Comparison of ENCODE assay signal across 29 cellular contexts in genomic region chr18:76081536-76081935, GRCh38.
"Had no signal": no experiment of that assay in that cellular context is flagged by ENCODE, and none has a peak within 500 bp of the region (broad histone marks: within the 10 kb centered on the region; RNA-seq: fewer than 3 reads in every experiment).

No MANE protein-coding gene starts in this region.

- H3K4me1 Mint-ChIP-seq: naive B cell; naive thymus-derived CD8-positive, alpha-beta T cell; nephron progenitor cell; neural crest cell; stimulated activated memory B cell treated with anti-CD40 and anti-IgM and Interleukin-4, amounts not matched to agents 10 μg/mL and 1 μg/mL and 100 μg/mL, for 72 hours; stimulated activated naive CD8-positive, alpha-beta T cell treated with anti-CD3 and anti-CD28 coated beads, Interleukin-15, amount 100 ng/mL, for 72 hours had no signal

- H3K36me3 Mint-ChIP-seq: naive thymus-derived CD8-positive, alpha-beta T cell; natural killer cell treated with Interleukin-12 subunit alpha and Interleukin-12 subunit beta and Interleukin-15 and Interleukin-18, amount 100 ng/mL, for 72 hours; stimulated activated memory B cell treated with anti-CD40 and anti-IgM and Interleukin-4, amounts not matched to agents 10 μg/mL and 1 μg/mL and 100 μg/mL, for 72 hours had no signal

- ATAC-seq: naive thymus-derived CD8-positive, alpha-beta T cell; natural killer cell treated with Interleukin-12 subunit alpha and Interleukin-12 subunit beta and Interleukin-15 and Interleukin-18, amount 100 ng/mL, for 72 hours; psoas muscle; right cardiac atrium; right lobe of liver; stimulated activated memory B cell treated with anti-CD40 and anti-IgM and Interleukin-4, amounts not matched to agents 10 μg/mL and 1 μg/mL and 100 μg/mL, for 72 hours; stimulated activated naive CD8-positive, alpha-beta T cell treated with anti-CD3 and anti-CD28 coated beads, Interleukin-15, amount 100 ng/mL, for 72 hours; stimulated activated naive CD8-positive, alpha-beta T cell treated with anti-CD3 and anti-CD28 coated beads, Interleukin-15, Interleukin-2, amounts not matched to agents 100 U/mL and 50 U/mL, for 24 hours had no signal

- H3K9ac ChIP-seq: parathyroid adenoma had no signal

- H3K27me3 ChIP-seq: ovary, right lobe of liver, sigmoid colon, suprapubic skin, testis, tibial artery, transverse colon, upper lobe of left lung, vagina had no signal

- H3K4me3 ChIP-seq: ovary, psoas muscle, right lobe of liver, sigmoid colon, suprapubic skin, testis, tibial artery, transverse colon, upper lobe of left lung, vagina had no signal

- DNase-seq: naive B cell; naive thymus-derived CD8-positive, alpha-beta T cell; nephron progenitor cell; occipital lobe; ovary; psoas muscle; right cardiac atrium; right lobe of liver; sigmoid colon; small intestine; stimulated activated CD4-positive, alpha-beta T cell treated with anti-CD3 and anti-CD28 coated beads, Interleukin-1b, Interleukin-23, amount 100 ng/mL, for 48 hours; stimulated activated CD4-positive, alpha-beta T cell treated with anti-CD3 and anti-CD28 coated beads, Interleukin-4, amount 100 ng/mL, for 1 hour; stimulated activated CD4-positive, alpha-beta T cell treated with anti-CD3 and anti-CD28 coated beads, Interleukin-4, amount 100 ng/mL, for 4 hours; stimulated activated CD8-positive, alpha-beta memory T cell treated with anti-CD3 and anti-CD28 coated beads, Interleukin-4, amount 100 ng/mL, for 48 hours; stimulated activated naive CD4-positive, alpha-beta T cell; stimulated activated naive CD8-positive, alpha-beta T cell treated with anti-CD3 and anti-CD28 coated beads, Interleukin-15, amount 100 ng/mL, for 72 hours; stimulated activated naive CD8-positive, alpha-beta T cell treated with anti-CD3 and anti-CD28 coated beads, Interleukin-15, Interleukin-2, amounts not matched to agents 100 U/mL and 50 U/mL, for 24 hours; substantia nigra; testis; tibial artery; transverse colon had no signal

- H3K4me3 Mint-ChIP-seq: naive thymus-derived CD8-positive, alpha-beta T cell; natural killer cell treated with Interleukin-12 subunit alpha and Interleukin-12 subunit beta and Interleukin-15 and Interleukin-18, amount 100 ng/mL, for 72 hours; nephron progenitor cell; neural crest cell; stimulated activated memory B cell treated with anti-CD40 and anti-IgM and Interleukin-4, amounts not matched to agents 10 μg/mL and 1 μg/mL and 100 μg/mL, for 72 hours; stimulated activated naive CD8-positive, alpha-beta T cell treated with anti-CD3 and anti-CD28 coated beads, Interleukin-15, amount 100 ng/mL, for 72 hours had no signal

- H3K36me3 ChIP-seq: ovary, right lobe of liver, sigmoid colon, suprapubic skin, tibial artery, transverse colon, upper lobe of left lung, vagina had no signal

- H3K4me1 ChIP-seq: parathyroid adenoma, psoas muscle, right lobe of liver, sigmoid colon, suprapubic skin, testis, tibial artery, transverse colon, upper lobe of left lung, vagina had no signal

- H3K9me3 Mint-ChIP-seq: natural killer cell treated with Interleukin-12 subunit alpha and Interleukin-12 subunit beta and Interleukin-15 and Interleukin-18, amount 100 ng/mL, for 72 hours had no signal

- H3K9me3 ChIP-seq: ovary, psoas muscle, right lobe of liver, sigmoid colon, suprapubic skin, testis, transverse colon, upper lobe of left lung, vagina had no signal

- H3K27ac ChIP-seq: ovary, parathyroid adenoma, psoas muscle, right lobe of liver, sigmoid colon, suprapubic skin, testis, tibial artery, transverse colon, upper lobe of left lung, vagina had no signal

- H3K27ac Mint-ChIP-seq: naive B cell; naive thymus-derived CD8-positive, alpha-beta T cell; natural killer cell treated with Interleukin-12 subunit alpha and Interleukin-12 subunit beta and Interleukin-15 and Interleukin-18, amount 100 ng/mL, for 72 hours; nephron progenitor cell; progenitor cell of endocrine pancreas; stimulated activated memory B cell treated with anti-CD40 and anti-IgM and Interleukin-4, amounts not matched to agents 10 μg/mL and 1 μg/mL and 100 μg/mL, for 72 hours; stimulated activated naive CD8-positive, alpha-beta T cell treated with anti-CD3 and anti-CD28 coated beads, Interleukin-15, amount 100 ng/mL, for 72 hours had no signal

- H2AFZ ChIP-seq: parathyroid adenoma had no signal

- H3K79me2 ChIP-seq: parathyroid adenoma had no signal

- H3K27me3 Mint-ChIP-seq: naive B cell; natural killer cell treated with Interleukin-12 subunit alpha and Interleukin-12 subunit beta and Interleukin-15 and Interleukin-18, amount 100 ng/mL, for 72 hours; stimulated activated memory B cell treated with anti-CD40 and anti-IgM and Interleukin-4, amounts not matched to agents 10 μg/mL and 1 μg/mL and 100 μg/mL, for 72 hours; stimulated activated naive CD8-positive, alpha-beta T cell treated with anti-CD3 and anti-CD28 coated beads, Interleukin-15, amount 100 ng/mL, for 72 hours had no signal
